Comparison of ENCODE assay signal across 10 cellular contexts in the genomic region with DNA sequence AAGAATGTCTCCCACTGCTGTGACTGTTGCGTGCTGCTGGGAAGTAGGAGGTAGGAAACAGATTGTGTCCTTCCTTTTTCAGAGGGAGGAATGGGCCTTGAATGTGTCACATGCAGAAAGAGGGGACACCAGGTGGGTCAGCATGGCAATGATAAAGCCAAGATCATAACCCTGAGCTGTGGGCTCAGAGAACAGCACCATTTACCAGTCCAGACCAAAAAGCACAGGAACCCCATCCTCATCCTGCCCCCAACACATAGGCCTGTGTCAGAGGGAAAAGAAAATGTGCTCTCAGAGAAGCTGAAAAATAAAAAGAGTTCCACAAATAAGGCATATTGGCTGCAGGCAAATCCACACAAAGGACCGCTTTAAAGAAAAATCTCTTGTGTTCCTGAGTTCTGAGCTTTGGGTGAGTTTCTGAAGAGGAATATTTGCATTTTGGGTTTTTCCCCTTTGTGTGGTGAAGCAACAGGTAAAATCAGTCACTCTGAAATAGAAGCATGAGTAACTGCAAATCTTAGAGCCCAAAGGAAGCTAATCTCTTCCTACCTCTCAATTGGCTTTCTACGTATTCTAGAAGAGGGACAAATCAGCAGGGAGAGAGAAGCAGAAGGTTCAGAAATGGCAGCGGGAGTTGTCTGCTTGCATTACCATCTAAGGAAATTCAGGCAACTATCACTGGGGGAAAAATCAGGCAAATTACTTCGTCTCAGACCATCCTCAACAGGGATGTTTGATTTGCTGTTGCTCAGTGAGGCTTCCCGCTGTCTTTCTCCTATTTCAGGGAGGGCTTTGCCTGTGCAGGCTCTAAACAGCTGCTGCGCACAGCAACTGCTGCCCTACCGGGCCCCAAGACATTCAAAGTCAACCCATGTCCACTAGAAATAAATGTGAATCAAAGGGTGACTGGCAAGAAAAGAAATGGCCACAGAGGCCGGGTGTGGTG.
DNase-seq lines count a peak whose midpoint lies in the region; ATAC-seq and TF ChIP-seq lines count a peak whose summit lies in the region.
"Had no signal": no experiment of that assay in that cellular context is flagged by ENCODE, and none has a peak within 500 bp of the region (broad histone marks: within the 10 kb centered on the region; RNA-seq: fewer than 3 reads in every experiment).

No MANE protein-coding gene starts in this region.

- TF ChIP-seq CTCF in HEK293 (tag by site-specific recombination; IDR thresholded peaks at IDR 0.05) (no peak), neural progenitor cell (IDR thresholded peaks at IDR 0.05) (no peak), breast epithelium (IDR thresholded peaks at IDR 0.05) (no peak)

- peak overlapping the region; percentile 94 for H2AFZ ChIP-seq in neural progenitor cell (replicated peaks)

- POLR2A ChIA-PET in HEK293 (lab: Yijun Ruan, JAX): no interaction called here

- H3K79me2 ChIP-seq in neural progenitor cell (ENCODE audit: low read depth): no peaks in the 10 kb centered on the region

- no peaks in the 10 kb centered on the region for H3K9me3 ChIP-seq in HEK293 (ENCODE audit: control insufficient read depth, insufficient read depth, low read depth, low read length)
- no peaks in the 10 kb centered on the region for H3K9me3 ChIP-seq in neural progenitor cell (ENCODE audit: low read depth)
- no peaks in the 10 kb centered on the region for H3K9me3 ChIP-seq in breast epithelium

- DNase-seq in neural progenitor cell (ENCODE audit: low spot score): no peak
- no peak for DNase-seq in DMS79 (lab: John Stamatoyannopoulos, UW)
- no peak for DNase-seq in hypothalamus (lab: John Stamatoyannopoulos, UW)
- no peak for DNase-seq in breast epithelium (ENCODE audit: low spot score in 2 of 2)
- DNase-seq: activated CD4-positive, alpha-beta T cell treated with anti-CD3 and anti-CD28 coated beads, Interleukin-2, amount 50 U/mL, for 4 hours; right cardiac atrium had no signal

- intact Hi-C loops in breast epithelium (cut with DNase I; ENCODE audit: low total_unique reads): no loop called here

- H3F3A ChIP-seq in neural progenitor cell (ENCODE audit: low read depth): no peaks in the 10 kb centered on the region

- H3K36me3 Mint-ChIP-seq in neural progenitor cell: no peaks in the 10 kb centered on the region

- CTCF ChIA-PET in HEK293 (lab: Yijun Ruan, JAX): interaction anchor here (0.5 kb wide), 1 partner anchor 58 kb away, joined by 3 read pairs; no protein-coding TSS in a partner anchor

- H3K4me3 Mint-ChIP-seq in neural progenitor cell: no peak overlapping the region
- H3K4me3 Mint-ChIP-seq: central memory CD8-positive, alpha-beta T cell had no signal

- no peaks in the 10 kb centered on the region for H3K27me3 ChIP-seq in neural progenitor cell
- no peaks in the 10 kb centered on the region for H3K27me3 ChIP-seq in breast epithelium

- H3K27ac ChIP-seq in HEK293 (ENCODE audit: extremely low read depth, low read depth, low read length) (no peak overlapping the region), neural progenitor cell (peak overlapping the region; percentile 49), breast epithelium (no peak overlapping the region)

- peak overlapping the region; percentile 3 for H3K4me2 ChIP-seq in neural progenitor cell

- no peak overlapping the region for H3K4me3 ChIP-seq in HEK293 (ENCODE audit: low read depth, low read length)
- no peak overlapping the region for H3K4me3 ChIP-seq in neural progenitor cell
- no peak overlapping the region for H3K4me3 ChIP-seq in breast epithelium

- no peak overlapping the region for H3K9ac ChIP-seq in neural progenitor cell

- H3K27ac Mint-ChIP-seq in neural progenitor cell: peak overlapping the region; percentile 88

- H3K27me3 Mint-ChIP-seq in neural progenitor cell (ENCODE audit: insufficient read depth, low read depth): peaks cover 12% of the 10 kb centered on the region

- H3K4me1 ChIP-seq in HEK293 (ENCODE audit: control insufficient read depth, insufficient read depth, low read length) (no peaks in the 10 kb centered on the region), neural progenitor cell (peaks cover 7% of the 10 kb centered on the region), breast epithelium (no peaks in the 10 kb centered on the region)

- H3K4me1 Mint-ChIP-seq in neural progenitor cell: peaks cover 12% of the 10 kb centered on the region
- H3K4me1 Mint-ChIP-seq: central memory CD8-positive, alpha-beta T cell had no signal

- no peaks in the 10 kb centered on the region for H4K20me1 ChIP-seq in neural progenitor cell (ENCODE audit: low read depth)

- no peak for TF ChIP-seq POLR2A in breast epithelium (IDR thresholded peaks at IDR 0.05)

- ATAC-seq in GM19035 (IDR thresholded peaks at IDR 0.05; ENCODE audit: unreplicated experiment): peak; percentile 93
- ATAC-seq in HG03558 (IDR thresholded peaks at IDR 0.05; ENCODE audit: extremely low read depth, unreplicated experiment): peak; percentile 87
- ATAC-seq: right cardiac atrium had no signal

- no peaks in the 10 kb centered on the region for H3K9me3 Mint-ChIP-seq in neural progenitor cell
- H3K9me3 Mint-ChIP-seq: central memory CD8-positive, alpha-beta T cell had no signal

- H3K36me3 ChIP-seq in HEK293 (ENCODE audit: control insufficient read depth in 2 of 2, insufficient read depth in 1 of 2, low read length in 2 of 2) (no peaks in the 10 kb centered on the region), neural progenitor cell (no peaks in the 10 kb centered on the region), breast epithelium (no peaks in the 10 kb centered on the region)

TF ChIP-seq in HEK293, 187 proteins besides CTCF, POLR2A, EP300 and RAD21:
- no peak for TF ChIP-seq ZNF140 (tag by site-specific recombination; IDR thresholded peaks at IDR 0.05)
- TF ChIP-seq SCRT2 (tag by site-specific recombination; IDR thresholded peaks at IDR 0.05): peak; percentile 88
